9 cellular contexts compared by ENCODE assay signal in the genomic region with DNA sequence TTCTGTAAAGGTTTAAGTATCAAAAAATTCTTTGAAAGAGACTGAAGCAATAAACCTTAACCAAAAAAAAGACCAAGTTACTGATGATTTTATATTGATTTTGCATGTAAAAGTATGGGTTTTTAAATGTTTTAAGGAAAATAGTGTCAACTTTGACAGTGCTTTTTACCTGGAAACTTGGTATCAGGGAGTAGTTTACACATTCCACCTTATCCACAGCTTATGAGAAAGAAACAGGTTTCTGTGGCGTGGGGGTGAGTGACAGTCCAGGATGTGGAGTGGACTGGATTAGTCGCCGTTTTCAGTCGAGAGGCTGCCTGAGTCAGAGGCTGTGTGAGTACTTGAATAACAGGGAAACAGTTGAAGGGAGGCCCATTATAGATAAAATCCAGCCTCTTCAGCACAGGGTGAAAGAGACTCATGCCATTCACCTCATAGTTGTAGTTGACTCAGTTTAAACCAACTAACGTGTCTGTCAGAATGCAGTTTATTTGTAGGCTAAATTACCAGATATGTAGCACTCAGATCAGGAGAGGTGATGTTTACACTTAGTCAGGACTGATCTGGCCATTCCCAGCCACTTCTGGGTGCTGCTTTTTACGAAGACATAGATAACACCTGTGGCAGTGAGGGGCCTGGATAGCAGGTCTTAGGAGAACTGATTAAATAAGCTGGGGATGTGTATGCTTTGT. TPM values are rescaled to one million over a fixed set of nuclear protein-coding genes. Genes with fewer than 3 reads are reported as not detected.
A peak's percentile ranks its signal among the peaks of the same experiment; 100 is the strongest.
DNase-seq lines count a peak whose midpoint lies in the region; ATAC-seq, FAIRE-seq and TF ChIP-seq lines count a peak whose summit lies in the region.
"Had no signal": no experiment of that assay in that cellular context is flagged by ENCODE, and none has a peak within 500 bp of the region (broad histone marks: within the 10 kb centered on the region; RNA-seq: fewer than 3 reads in every experiment).

No MANE protein-coding gene starts in this region.

- H3K27me3 ChIP-seq in bronchial epithelial cell (ENCODE audit: control insufficient read depth, insufficient read depth, low read length) (no peaks in the 10 kb centered on the region), mucosa of rectum (ENCODE audit: control insufficient read depth in 2 of 2, insufficient read depth in 2 of 2, low read length in 2 of 2) (no peaks in the 10 kb centered on the region)

- H3K4me1 ChIP-seq in mucosa of rectum (ENCODE audit: control insufficient read depth in 2 of 2, insufficient read depth in 2 of 2, low read length in 2 of 2), result peaks cover 0 to 7% of the 10 kb centered on the region in 2 donors

- peaks cover 2% of the 10 kb centered on the region for H3K36me3 ChIP-seq in bronchial epithelial cell (ENCODE audit: control insufficient read depth, insufficient read depth, low read length)
- H3K36me3 ChIP-seq in mucosa of rectum (ENCODE audit: control insufficient read depth in 2 of 2, insufficient read depth in 2 of 2, low read length in 2 of 2), result peaks cover 5 to 7% of the 10 kb centered on the region in 2 donors

- H3K4me1 Mint-ChIP-seq in T-cell, result peaks cover 78 to 95% (median 83%) of the 10 kb centered on the region in 3 donors
- H3K4me1 Mint-ChIP-seq in type B pancreatic cell (ENCODE audit: unreplicated experiment), result peaks cover 15% of the 10 kb centered on the region

- H3K27ac Mint-ChIP-seq in T-cell, result peak overlapping the region; percentile 96
- H3K27ac Mint-ChIP-seq in type B pancreatic cell, result peak overlapping the region; percentile 65

- H3K27ac ChIP-seq in mucosa of rectum (ENCODE audit: low read depth in 2 of 2, low read length in 2 of 2), result peak overlapping the region; percentile 39 to 68

- peak overlapping the region in 1 of 2 donors; percentile 38 for H3K9ac ChIP-seq in mucosa of rectum (ENCODE audit: low read depth in 1 of 2, low read length in 2 of 2)

- peaks cover 41% of the 10 kb centered on the region for H3K36me3 Mint-ChIP-seq in T-cell
- H3K36me3 Mint-ChIP-seq in type B pancreatic cell, result peaks cover 29% of the 10 kb centered on the region

- POLR2A ChIA-PET in T-cell (lab: Charles Lee), result interaction anchor here (0.9 to 4.7 kb wide), 10 partner anchors 11 to 127 kb away, joined by 3 to 40 read pairs (median 5); a partner anchor contains a TSS

- DNase-seq in GM12864 (ENCODE audit: low read depth), result no peak
- DNase-seq in T-cell, result peak in 4 of 34 experiments; percentile 14 to 54 (median 41)
- peak; percentile 85 for DNase-seq in bronchial epithelial cell (ENCODE audit: low read depth)
- no peak for DNase-seq in type B pancreatic cell (ENCODE audit: extremely low spot score, unreplicated experiment)
- no peak for DNase-seq in NCI-H1048 (lab: John Stamatoyannopoulos, UW)
- no peak for DNase-seq in OCI-M1 (lab: John Stamatoyannopoulos, UW)

- peak; percentile 35 for ATAC-seq in HG02973 (IDR thresholded peaks at IDR 0.05; ENCODE audit: unreplicated experiment)
- ATAC-seq in T-cell (replicated peaks in 1 of 4), result peak; percentile 22 to 40 (median 29)

- peak overlapping the region; percentile 94 to 99 (median 96) for H3K4me3 Mint-ChIP-seq in T-cell
- H3K4me3 Mint-ChIP-seq in type B pancreatic cell, result no peak overlapping the region

- H3K4me3 ChIP-seq in GM12864 (ENCODE audit: low read depth, low read length), result peak overlapping the region; percentile 36; the same call in 1 of the 2 replicates
- H3K4me3 ChIP-seq in bronchial epithelial cell (ENCODE audit: low read depth, low read length), result no peak overlapping the region
- peak overlapping the region in 1 of 2 donors; percentile 35 for H3K4me3 ChIP-seq in mucosa of rectum (ENCODE audit: low read length in 2 of 2)

- H3K9me3 ChIP-seq in mucosa of rectum (ENCODE audit: control insufficient read depth in 2 of 2, low read length in 2 of 2), result no peaks in the 10 kb centered on the region

- no peak for FAIRE-seq in bronchial epithelial cell (lab: Jason Lieb, UNC)

- TF ChIP-seq CTCF in GM12864 (IDR thresholded peaks at IDR 0.05; ENCODE audit: low read depth, low read length, missing control alignments) (no peak), bronchial epithelial cell (IDR thresholded peaks at IDR 0.05; ENCODE audit: insufficient read depth, low read length, severe bottlenecking) (no peak), type B pancreatic cell (conservative IDR thresholded peaks at IDR 0.05) (no peak)

- H3K9me3 Mint-ChIP-seq in T-cell, result no peaks in the 10 kb centered on the region
- no peaks in the 10 kb centered on the region for H3K9me3 Mint-ChIP-seq in type B pancreatic cell

- CTCF ChIA-PET in T-cell (lab: Charles Lee), result interaction anchor here in 1 of 2 donors (0.8 to 4.2 kb wide), 8 partner anchors 10 to 129 kb away, joined by 3 to 32 read pairs (median 5); no protein-coding TSS in a partner anchor

- H3K27me3 Mint-ChIP-seq in T-cell, result no peaks in the 10 kb centered on the region
- H3K27me3 Mint-ChIP-seq in type B pancreatic cell, result no peaks in the 10 kb centered on the region

RNA-seq across cellular contexts. Expression of a gene that starts 0.6 kb away (rescaled TPM):
- 100 to 1,000 TPM in 3 of 5 donors, 10 to 100 TPM in 2; 69.9 to 152 (median 100) TPM for total RNA-seq in T-cell
- total RNA-seq in bronchial epithelial cell, result 0.13 TPM in 1 of 2 replicates, not detected in the other
- not detected in 2 replicates for total RNA-seq in type B pancreatic cell (ENCODE audit: low replicate concordance)

RNA-seq across cellular contexts. Expression of a gene that starts 49.6 kb away (rescaled TPM):
- total RNA-seq in T-cell (10 to 100 TPM; 15.2 to 26.7 (median 16.7) TPM), bronchial epithelial cell (not detected in 2 replicates), type B pancreatic cell (ENCODE audit: low replicate concordance) (not detected in 2 replicates)
- total RNA-seq: NCI-H460 had no signal

Comparison
In these comparisons a context has a peak if more than half of its experiments do, and no peak if none do; other contexts are left out.
1. RNA of a gene that starts 0.6 kb away (total RNA-seq): 69.9 to 152 TPM in T-cell; not detected in type B pancreatic cell and 0.13 TPM in bronchial epithelial cell; every median in the first group is over 10 times any median in the second.
2. RNA of a gene that starts 49.6 kb away (total RNA-seq): 15.2 to 26.7 TPM in T-cell; not detected in bronchial epithelial cell and not detected in type B pancreatic cell; every median in the first group is over 10 times any median in the second.